ENCODE assay signal across 19 cellular contexts in genomic region chr2:111616651-111617218, GRCh38.
DNase-seq lines count a peak whose midpoint lies in the region; ATAC-seq and TF ChIP-seq lines count a peak whose summit lies in the region.
"Had no signal": no experiment of that assay in that cellular context is flagged by ENCODE, and none has a peak within 500 bp of the region (broad histone marks: within the 10 kb centered on the region; RNA-seq: fewer than 3 reads in every experiment).

No MANE protein-coding gene starts in this region.

- ATAC-seq in HG03280 (IDR thresholded peaks at IDR 0.05; ENCODE audit: unreplicated experiment) = no peak

- H3K27me3 Mint-ChIP-seq in chondrocyte (ENCODE audit: low read depth) (no peaks in the 10 kb centered on the region), nephron (ENCODE audit: low read depth) (peaks cover 2% of the 10 kb centered on the region)

- H3K4me1 Mint-ChIP-seq in chondrocyte (ENCODE audit: low read depth) (peaks cover 43% of the 10 kb centered on the region), nephron (peaks cover 33% of the 10 kb centered on the region)
- H3K4me1 Mint-ChIP-seq: B cell had no signal

- H3K36me3 Mint-ChIP-seq in chondrocyte (ENCODE audit: low read depth) (no peaks in the 10 kb centered on the region), nephron (ENCODE audit: low read depth) (no peaks in the 10 kb centered on the region)
- H3K36me3 Mint-ChIP-seq: CD8-positive, alpha-beta memory T cell had no signal

- H3K4me3 Mint-ChIP-seq in chondrocyte (ENCODE audit: unreplicated experiment) = no peak overlapping the region
- no peak overlapping the region for H3K4me3 Mint-ChIP-seq in nephron
- H3K4me3 Mint-ChIP-seq: B cell; CD8-positive, alpha-beta memory T cell had no signal

- H3K27ac Mint-ChIP-seq in chondrocyte (ENCODE audit: unreplicated experiment) (peak overlapping the region; percentile 91), nephron (peak overlapping the region in 2 of 3 experiments; percentile 87 to 91)
- H3K27ac Mint-ChIP-seq: B cell had no signal

- H3K9me3 Mint-ChIP-seq in chondrocyte (ENCODE audit: low read depth) (no peaks in the 10 kb centered on the region), nephron (no peaks in the 10 kb centered on the region)
- H3K9me3 Mint-ChIP-seq: CD8-positive, alpha-beta memory T cell had no signal

- TF ChIP-seq CTCF in chondrocyte (IDR thresholded peaks at IDR 0.05) (no peak), nephron (IDR thresholded peaks at IDR 0.05; ENCODE audit: unreplicated experiment in 3 of 3) (no peak)

- DNase-seq in NCI-H146 (lab: John Stamatoyannopoulos, UW) (peak; percentile 19), NCI-H146 treated with DMSO at 0.1 percent for 48 hours (lab: John Stamatoyannopoulos, UW; ENCODE audit: unreplicated experiment) (no peak), DMS79 treated with DMSO at 0.1 percent for 48 hours (lab: John Stamatoyannopoulos, UW) (peak; percentile 39), chondrocyte (ENCODE audit: low spot score) (no peak)
- no peak for DNase-seq in stimulated activated naive CD4-positive, alpha-beta T cell (lab: John Stamatoyannopoulos, UW)
- no peak for DNase-seq in activated CD8-positive, alpha-beta memory T cell treated with anti-CD3 and anti-CD28 coated beads, Interleukin-2, amount 50 U/mL, for 4 hours
- DNase-seq: CD8-positive, alpha-beta memory T cell; GOT3; NCI-H1092; NCI-H1417 treated with DMSO at 0.1 percent for 48 hours; NCI-H1930; NCI-H2107; NCI-H446 treated with DMSO at 0.1 percent for 48 hours; NCI-H69; Peyer's patch; SIG-M5 had no signal

Comparison
In these comparisons a context has a peak if more than half of its experiments do, and no peak if none do; other contexts are left out.
1. DNase-seq: peak in NCI-H146 (single experiment) and DMS79 treated with DMSO at 0.1 percent for 48 hours (single experiment); none in NCI-H146 treated with DMSO at 0.1 percent for 48 hours (single experiment), chondrocyte (single experiment), stimulated activated naive CD4-positive, alpha-beta T cell (0 of 6) and activated CD8-positive, alpha-beta memory T cell treated with anti-CD3 and anti-CD28 coated beads, Interleukin-2, amount 50 U/mL, for 4 hours (single experiment).